In the genomic region with DNA sequence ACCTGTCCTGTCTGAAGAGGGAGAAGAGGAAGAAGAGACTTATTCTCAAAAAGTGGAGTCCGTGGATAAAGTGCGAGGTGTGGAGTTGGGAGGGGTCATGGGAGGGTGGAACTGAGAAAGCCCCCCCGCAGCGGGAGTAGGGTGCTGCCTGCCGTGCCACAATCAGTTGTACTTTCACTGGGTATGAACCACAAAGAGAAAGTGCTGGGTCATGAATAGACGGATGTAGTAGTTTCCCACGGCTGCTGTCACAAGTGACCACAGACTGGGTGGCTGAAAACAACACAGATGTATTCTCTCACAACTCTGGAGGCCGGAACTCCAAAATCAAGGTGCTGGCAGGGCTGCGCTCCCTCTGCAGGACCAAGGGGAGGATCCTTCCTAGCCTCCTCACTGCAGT, we compare ENCODE assay signal across 10 cellular contexts. TPM values are rescaled to one million over a fixed set of nuclear protein-coding genes. Genes with fewer than 3 reads are reported as not detected.
DNase-seq lines count a peak whose midpoint lies in the region; ATAC-seq and TF ChIP-seq lines count a peak whose summit lies in the region.
"Had no signal": no experiment of that assay in that cellular context is flagged by ENCODE, and none has a peak within 500 bp of the region (broad histone marks: within the 10 kb centered on the region; RNA-seq: fewer than 3 reads in every experiment).

No MANE protein-coding gene starts in this region.

- H3K4me3 ChIP-seq in Loucy (ENCODE audit: low read length, poor library complexity, severe bottlenecking) (peak overlapping the region; percentile 4), stomach (no peak overlapping the region)

- DNase-seq in SIG-M5 treated with dmso at 0.1 percent for 504 hours (lab: John Stamatoyannopoulos, UW; ENCODE audit: unreplicated experiment) (peak; percentile 39), SIG-M5 (lab: John Stamatoyannopoulos, UW) (no peak), cerebellar nuclear complex (lab: John Stamatoyannopoulos, UW) (no peak), stomach (no peak), NCI-H524 (lab: John Stamatoyannopoulos, UW) (no peak)
- DNase-seq in stimulated activated CD4-positive, alpha-beta T cell treated with anti-CD3 and anti-CD28 coated beads, Interleukin-4, amount 100 ng/mL, for 24 hours = peak; percentile 9
- DNase-seq: kidney, NCI-H446 had no signal

- no peaks in the 10 kb centered on the region for H3K9me2 ChIP-seq in Loucy (replicated peaks; ENCODE audit: low read depth, low read length)

- WGBS in stomach, 5 donors = 36 to 79% (median 72%) methylated on average over 9 of the region's 9 CpGs

- H3K9ac ChIP-seq in Loucy (ENCODE audit: low read depth, low read length, poor library complexity, severe bottlenecking) = no peak overlapping the region

- H3K27ac ChIP-seq in stomach = no peak overlapping the region

- H3K4me1 ChIP-seq in Loucy (ENCODE audit: insufficient read depth, low read length, poor library complexity, severe bottlenecking) = no peaks in the 10 kb centered on the region
- peaks cover 2 to 5% (median 4%) of the 10 kb centered on the region in 4 donors for H3K4me1 ChIP-seq in stomach

- no peaks in the 10 kb centered on the region for H3K27me3 ChIP-seq in Loucy (ENCODE audit: insufficient read depth, low read length, poor library complexity, severe bottlenecking)
- H3K27me3 ChIP-seq in stomach = peaks cover 1 to 17% (median 3%) of the 10 kb centered on the region in 3 donors

- H4K20me1 ChIP-seq in Loucy (ENCODE audit: insufficient read depth, low read length, poor library complexity, severe bottlenecking) = no peaks in the 10 kb centered on the region

- TF ChIP-seq CTCF in Loucy (conservative IDR thresholded peaks at IDR 0.05; ENCODE audit: low read length) (no peak), stomach (IDR thresholded peaks at IDR 0.05) (no peak)

- intact Hi-C loops in stomach (cut with DNase I; ENCODE audit: low total_unique reads) = no loop called here

- H3K36me3 ChIP-seq in Loucy (ENCODE audit: insufficient read depth, low read length) (no peaks in the 10 kb centered on the region), stomach (no peaks in the 10 kb centered on the region)

- no peaks in the 10 kb centered on the region for H3K79me2 ChIP-seq in Loucy (ENCODE audit: insufficient read depth, low read length)

- H3K9me3 ChIP-seq in Loucy (ENCODE audit: insufficient read depth, low read depth, low read length) (no peaks in the 10 kb centered on the region), stomach (no peaks in the 10 kb centered on the region)

- no peak for TF ChIP-seq EP300 in stomach (IDR thresholded peaks at IDR 0.05)

- H3F3A ChIP-seq in Loucy (ENCODE audit: low read depth) = no peaks in the 10 kb centered on the region

- no peak overlapping the region for H2AFZ ChIP-seq in Loucy (ENCODE audit: low read length)

- TF ChIP-seq POLR2A in stomach (IDR thresholded peaks at IDR 0.05) = no peak

- peak; percentile 80 for ATAC-seq in GM21737 (IDR thresholded peaks at IDR 0.05; ENCODE audit: unreplicated experiment)

- H3K4me2 ChIP-seq in Loucy (ENCODE audit: low read depth, low read length, poor library complexity, severe bottlenecking) = peak overlapping the region; percentile 41

RNA-seq across cellular contexts. Expression of gene DNAH10, which starts 5.5 kb away (rescaled TPM):
- total RNA-seq in stomach = under 1 TPM in 2 of 5 donors, not detected in 3; under 0.01 to 0.92 TPM
- polyA plus RNA-seq in stomach = under 1 TPM; 0.03 to 0.25 (median 0.15) TPM

RNA-seq across cellular contexts. Expression of gene ATP6V0A2, which starts 55.5 kb away (rescaled TPM):
- 10 to 100 TPM in 3 of 5 donors, 1 to 10 TPM in 2; 4.7 to 91.2 (median 46.5) TPM for total RNA-seq in stomach
- 1 to 10 TPM; 2.1 to 3.8 (median 3.3) TPM for polyA plus RNA-seq in stomach

Comparison
In these comparisons a context has a peak if more than half of its experiments do, and no peak if none do; other contexts are left out.
1. DNase-seq: peak in SIG-M5 treated with dmso at 0.1 percent for 504 hours (single experiment) and stimulated activated CD4-positive, alpha-beta T cell treated with anti-CD3 and anti-CD28 coated beads, Interleukin-4, amount 100 ng/mL, for 24 hours (single experiment); none in SIG-M5 (single experiment), cerebellar nuclear complex (0 of 2), stomach (single experiment) and NCI-H524 (0 of 2).